ENCODE assay signal across 3 cellular contexts in the genomic region with DNA sequence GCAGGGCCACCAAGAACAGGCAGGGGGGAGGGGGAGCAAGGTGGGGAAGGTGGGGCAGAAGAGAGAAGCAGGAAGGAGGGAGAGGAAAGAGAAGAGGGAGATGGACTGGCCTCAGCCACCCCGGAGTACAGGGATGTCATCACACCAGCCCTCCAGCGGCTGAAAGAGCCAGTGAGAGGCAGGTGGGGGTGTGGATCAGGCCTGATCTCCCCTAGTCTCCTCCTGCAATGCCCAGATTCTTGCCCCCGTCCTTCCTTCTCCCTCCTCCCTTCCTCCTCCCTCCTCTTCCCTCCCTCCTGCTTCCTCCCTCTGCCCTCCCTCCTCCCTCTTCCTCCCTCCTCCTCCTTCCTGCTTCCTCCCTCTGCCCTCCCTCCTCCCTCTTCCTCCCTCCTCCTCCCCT.
A peak's percentile ranks its signal among the peaks of the same experiment; 100 is the strongest.
TF ChIP-seq lines count a peak whose summit lies in the region.

No MANE protein-coding gene starts in this region.

TF ChIP-seq in SK-N-SH treated with all-trans-retinoic acid at 6 μM for 48 hours, 23 proteins besides CTCF, POLR2A, EP300 and RAD21 (continues in another document):
- no peak for TF ChIP-seq CSDC2 (CRISPR knock-in tag; IDR thresholded peaks at IDR 0.05)
- no peak for TF ChIP-seq ZNF70 (CRISPR knock-in tag; IDR thresholded peaks at IDR 0.05)
- TF ChIP-seq ZFP30 (CRISPR knock-in tag; IDR thresholded peaks at IDR 0.05) = no peak
- no peak for TF ChIP-seq ISL1 (CRISPR knock-in tag; IDR thresholded peaks at IDR 0.05)
- TF ChIP-seq PPARA (CRISPR knock-in tag; IDR thresholded peaks at IDR 0.05; ENCODE audit: borderline replicate concordance) = no peak
- no peak for TF ChIP-seq ZNF565 (CRISPR knock-in tag; conservative IDR thresholded peaks at IDR 0.05; ENCODE audit: low read depth)
- TF ChIP-seq ESRRG (CRISPR knock-in tag; IDR thresholded peaks at IDR 0.05) = no peak
- no peak for TF ChIP-seq BACH2 (CRISPR knock-in tag; IDR thresholded peaks at IDR 0.05; ENCODE audit: borderline replicate concordance)
- TF ChIP-seq ZC3H10 (CRISPR knock-in tag; IDR thresholded peaks at IDR 0.05) = no peak
- no peak for TF ChIP-seq ZFP3 (CRISPR knock-in tag; IDR thresholded peaks at IDR 0.05)
- TF ChIP-seq ARNTL (CRISPR knock-in tag; IDR thresholded peaks at IDR 0.05; ENCODE audit: borderline replicate concordance, low read depth) = no peak
- no peak for TF ChIP-seq POU6F1 (CRISPR knock-in tag; IDR thresholded peaks at IDR 0.05; ENCODE audit: borderline replicate concordance, low read depth)
- TF ChIP-seq OSR1 (CRISPR knock-in tag; IDR thresholded peaks at IDR 0.05) = no peak
- TF ChIP-seq TOX (CRISPR knock-in tag; IDR thresholded peaks at IDR 0.05; ENCODE audit: borderline replicate concordance) = no peak
- no peak for TF ChIP-seq PATZ1 (CRISPR knock-in tag; IDR thresholded peaks at IDR 0.05; ENCODE audit: borderline replicate concordance)
- no peak for TF ChIP-seq RARB (CRISPR knock-in tag; IDR thresholded peaks at IDR 0.05)
- no peak for TF ChIP-seq GLIS3 (CRISPR knock-in tag; IDR thresholded peaks at IDR 0.05)
- TF ChIP-seq CREB5 (CRISPR knock-in tag; IDR thresholded peaks at IDR 0.05; ENCODE audit: low read depth) = no peak

TF ChIP-seq in SK-N-SH, 30 proteins besides CTCF, POLR2A, EP300 and RAD21 (continued from another document):
- TF ChIP-seq, protein P1, sequence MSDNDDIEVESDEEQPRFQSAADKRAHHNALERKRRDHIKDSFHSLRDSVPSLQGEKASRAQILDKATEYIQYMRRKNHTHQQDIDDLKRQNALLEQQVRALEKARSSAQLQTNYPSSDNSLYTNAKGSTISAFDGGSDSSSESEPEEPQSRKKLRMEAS (IDR thresholded peaks at IDR 0.05; ENCODE audit: low read depth) = no peak
- TF ChIP-seq TEAD4 (IDR thresholded peaks at IDR 0.05; ENCODE audit: borderline replicate concordance, insufficient read depth) (no peak), EZH2phosphoT487 (IDR thresholded peaks at IDR 0.05; ENCODE audit: borderline replicate concordance, low read depth) (no peak), TAF1 (IDR thresholded peaks at IDR 0.05; ENCODE audit: borderline replicate concordance, low read depth, low read length) (no peak), PBX3 (IDR thresholded peaks at IDR 0.05) (no peak), CHD2 (IDR thresholded peaks at IDR 0.05; ENCODE audit: low read length, partially characterized antibody) (no peak), ZBTB33 (IDR thresholded peaks at IDR 0.05; ENCODE audit: borderline replicate concordance, low read depth) (no peak), POLR2AphosphoS5 (IDR thresholded peaks at IDR 0.05; ENCODE audit: low read depth, low read length) (no peak), YY1 (IDR thresholded peaks at IDR 0.05; ENCODE audit: low read depth) (no peak)

TF ChIP-seq in K562, 482 proteins besides CTCF, POLR2A, EP300 and RAD21:
- peak; percentile 84 for TF ChIP-seq ZNF263 (CRISPR knock-in tag; IDR thresholded peaks at IDR 0.05; ENCODE audit: borderline replicate concordance)
- no peak for TF ChIP-seq ZBTB40 (IDR thresholded peaks at IDR 0.05)
- no peak for TF ChIP-seq ZBTB40 (CRISPR knock-in tag; IDR thresholded peaks at IDR 0.05)
